ENCODE assay signal across 12 cellular contexts in genomic region chr1:220734571-220735326, GRCh38. TPM values are rescaled to one million over a fixed set of nuclear protein-coding genes. Genes with fewer than 3 reads are reported as not detected.
DNase-seq lines count a peak whose midpoint lies in the region; ATAC-seq and TF ChIP-seq lines count a peak whose summit lies in the region.
"Had no signal": no experiment of that assay in that cellular context is flagged by ENCODE, and none has a peak within 500 bp of the region (broad histone marks: within the 10 kb centered on the region; RNA-seq: fewer than 3 reads in every experiment).

No MANE protein-coding gene starts in this region.

- peak overlapping the region; percentile 45 for H3K27ac ChIP-seq in PC-9
- H3K27ac ChIP-seq: heart left ventricle had no signal

- no peaks in the 10 kb centered on the region for H3K36me3 ChIP-seq in PC-9 (ENCODE audit: low read depth)
- H3K36me3 ChIP-seq: heart left ventricle had no signal

- ATAC-seq in GM21367 (IDR thresholded peaks at IDR 0.05; ENCODE audit: unreplicated experiment), result no peak
- no peak for ATAC-seq in GM21423 (IDR thresholded peaks at IDR 0.05; ENCODE audit: unreplicated experiment)
- no peak for ATAC-seq in natural killer cell
- ATAC-seq: heart left ventricle had no signal

- no peak for TF ChIP-seq CTCF in PC-9 (conservative IDR thresholded peaks at IDR 0.05)
- TF ChIP-seq CTCF in osteocyte (IDR thresholded peaks at IDR 0.05), result no peak
- TF ChIP-seq CTCF in natural killer cell (IDR thresholded peaks at IDR 0.05), result no peak

- intact Hi-C loops in PC-9 (cut with micrococcal nuclease; ENCODE audit: unreplicated experiment), result loop anchor here (2.0 kb wide), 1 partner anchor 14 kb away; the partner anchor contains the start of gene MTARC2
- intact Hi-C loops in natural killer cell (cut with micrococcal nuclease), result loop anchor here (5.0 kb wide), 2 partner anchors 437 to 517 kb away; no protein-coding TSS in a partner anchor

- H3K4me3 ChIP-seq in PC-9, result 0 out of 2 replicates have a peak overlapping the region, but pooled peaks have one; percentile 2
- H3K4me3 ChIP-seq: heart left ventricle had no signal

- peak overlapping the region; percentile 52; the same call in 1 of the 2 replicates for H2AFZ ChIP-seq in PC-9

- H3K36me3 Mint-ChIP-seq in osteocyte (ENCODE audit: unreplicated experiment) (no peaks in the 10 kb centered on the region), natural killer cell (no peaks in the 10 kb centered on the region)
- H3K36me3 Mint-ChIP-seq: activated naive CD8-positive, alpha-beta T cell had no signal

- BruUV-seq in PC-9 (replicated peaks; lab: Mats Ljungman, UMichigan), result TSS peak; percentile 47

- DNase-seq in EL (peak; percentile 81), PC-9 (peak; percentile 39 to 83), fibroblast of gingiva (ENCODE audit: low read depth) (peak; percentile 63), osteocyte (ENCODE audit: extremely low spot score, unreplicated experiment) (peak; percentile 36), natural killer cell (no peak)
- DNase-seq in stimulated activated CD4-positive, alpha-beta T cell treated with anti-CD3 and anti-CD28 coated beads, Interleukin-4, amount 100 ng/mL, for 24 hours, result no peak
- DNase-seq: heart left ventricle, NCI-H524 treated with DMSO at 0.1 percent for 48 hours, nucleus accumbens had no signal

- peaks cover 20% of the 10 kb centered on the region for H3K4me1 ChIP-seq in PC-9 (replicated peaks; ENCODE audit: insufficient read depth)

- peaks cover 6% of the 10 kb centered on the region for H3K9me3 Mint-ChIP-seq in osteocyte (ENCODE audit: unreplicated experiment)
- H3K9me3 Mint-ChIP-seq in natural killer cell, result no peaks in the 10 kb centered on the region

- H3K4me3 Mint-ChIP-seq in osteocyte (ENCODE audit: unreplicated experiment), result peak overlapping the region; percentile 1
- H3K4me3 Mint-ChIP-seq in natural killer cell, result no peak overlapping the region
- H3K4me3 Mint-ChIP-seq: activated naive CD8-positive, alpha-beta T cell had no signal

- H4K20me1 ChIP-seq in PC-9 (ENCODE audit: insufficient read depth), result no peaks in the 10 kb centered on the region

- peaks cover 10% of the 10 kb centered on the region for H3F3A ChIP-seq in PC-9 (ENCODE audit: insufficient read depth, low read depth)

- H3K27me3 Mint-ChIP-seq in osteocyte (ENCODE audit: unreplicated experiment) (no peaks in the 10 kb centered on the region), natural killer cell (ENCODE audit: low read depth in 2 of 2) (peaks cover 9 to 30% of the 10 kb centered on the region in 2 donors)

- H3K9me2 ChIP-seq in PC-9 (ENCODE audit: insufficient read depth), result no peaks in the 10 kb centered on the region

- H3K79me2 ChIP-seq in PC-9 (ENCODE audit: low read depth), result no peaks in the 10 kb centered on the region

- POLR2A ChIA-PET in PC-9 (lab: Charles Lee; ENCODE audit: unreplicated experiment), result interaction anchor here (0.5 to 0.7 kb wide), 8 partner anchors 13 to 1882 kb away, joined by 3 to 7 read pairs (median 5); partner anchors contain the start of genes MTARC1, MTARC2 and RAB3GAP2

- CTCF ChIA-PET in PC-9 (lab: Charles Lee), result interaction anchor here (0.6 to 3.1 kb wide), 5 partner anchors 14 to 439 kb away, joined by 3 to 15 read pairs (median 6); partner anchors contain the start of gene MTARC2

- H3K4me1 Mint-ChIP-seq in osteocyte (ENCODE audit: unreplicated experiment), result peaks cover 34% of the 10 kb centered on the region
- H3K4me1 Mint-ChIP-seq in natural killer cell, result peaks cover 9 to 10% of the 10 kb centered on the region in 2 donors

- no peaks in the 10 kb centered on the region for H3K9me3 ChIP-seq in PC-9 (ENCODE audit: insufficient read depth, low read depth)
- H3K9me3 ChIP-seq: heart left ventricle had no signal

- peak overlapping the region; percentile 54 for H3K4me2 ChIP-seq in PC-9

- H3K27ac Mint-ChIP-seq in osteocyte (ENCODE audit: unreplicated experiment) (peak overlapping the region; percentile 85), natural killer cell (no peak overlapping the region)
- H3K27ac Mint-ChIP-seq: activated naive CD8-positive, alpha-beta T cell had no signal

- H3K27me3 ChIP-seq in PC-9 (ENCODE audit: insufficient read depth, low read depth), result no peaks in the 10 kb centered on the region
- H3K27me3 ChIP-seq: heart left ventricle had no signal

RNA-seq across cellular contexts. Expression of gene MTARC2, which starts 13.4 kb away (rescaled TPM):
- total RNA-seq in PC-9 (2021) (23.1 and 32.2 TPM in 2 replicates), osteocyte (25.6 and 27.9 TPM in 2 replicates), natural killer cell (1 to 10 TPM in 1 of 3 donors, under 1 TPM in 2; 0.33 to 1.7 (median 0.45) TPM)

RNA-seq across cellular contexts. Expression of gene C1orf115, which starts 44.6 kb away (rescaled TPM):
- total RNA-seq in PC-9 (2021) (5.6 and 6.5 TPM in 2 replicates), osteocyte (5.6 and 5.9 TPM in 2 replicates), natural killer cell (1 to 10 TPM in 1 of 3 donors, under 1 TPM in 2; 0.33 to 1.3 (median 0.75) TPM)

RNA-seq across cellular contexts. Expression of gene MTARC1, which starts 52.0 kb away (rescaled TPM):
- total RNA-seq in PC-9 (2021), result 54.4 and 72.5 TPM in 2 replicates
- total RNA-seq in osteocyte, result 1.8 and 2.1 TPM in 2 replicates
- total RNA-seq in natural killer cell, result 1 to 10 TPM in 1 of 3 donors, under 1 TPM in 1, not detected in 1; 0.52 to 2.5 TPM

Comparison
In these comparisons a context has a peak if more than half of its experiments do, and no peak if none do; other contexts are left out.
1. DNase-seq: peak in EL (single experiment), PC-9 (2 of 2), fibroblast of gingiva (single experiment) and osteocyte (single experiment); none in stimulated activated CD4-positive, alpha-beta T cell treated with anti-CD3 and anti-CD28 coated beads, Interleukin-4, amount 100 ng/mL, for 24 hours (single experiment) and natural killer cell (single experiment).
2. RNA of gene MTARC1, which starts 52.0 kb away (total RNA-seq): 54.4 to 72.5 TPM in PC-9; 1.8 to 2.1 TPM in osteocyte and 0.52 to 2.5 TPM in natural killer cell; every median in the first group is over 10 times any median in the second.